ENCODE assay signal across 16 cellular contexts in the genomic region with DNA sequence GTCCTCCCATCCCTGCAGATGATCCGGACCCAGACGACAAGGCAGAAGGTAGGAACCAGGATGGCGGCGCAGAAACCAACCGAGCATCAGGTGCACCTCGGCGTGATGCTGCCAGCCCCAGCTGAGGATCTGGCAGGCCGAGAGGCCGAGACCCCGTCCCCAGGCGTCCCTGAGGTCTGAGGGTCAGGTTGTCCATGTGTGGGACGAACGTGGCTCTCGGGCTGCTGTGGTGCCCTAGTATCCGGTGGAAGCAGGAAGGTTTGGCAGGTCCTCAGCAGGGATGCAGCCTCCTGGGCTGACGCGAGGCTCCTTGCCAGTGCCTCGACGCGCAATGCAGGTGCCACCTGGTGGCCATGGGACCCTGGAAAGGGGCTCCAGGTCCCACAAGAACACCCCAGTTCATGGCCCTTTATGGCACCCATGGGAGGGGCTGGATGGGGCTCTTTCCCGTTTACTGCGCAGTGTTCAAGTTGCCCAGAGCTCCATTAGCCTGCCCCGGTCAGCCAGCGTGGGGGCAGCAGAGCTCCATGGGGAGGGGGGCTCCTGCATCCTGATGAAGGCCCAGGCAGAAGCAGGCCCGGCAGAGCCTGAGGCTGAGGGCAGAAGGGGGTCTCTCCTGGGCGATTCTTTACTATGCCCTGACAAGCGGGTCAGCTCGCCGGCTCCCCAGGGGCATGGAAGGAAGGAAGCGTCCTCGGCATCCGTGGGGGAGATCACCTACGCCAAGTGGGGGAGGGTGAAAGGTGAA.
"Had no signal": no experiment of that assay in that cellular context is flagged by ENCODE, and none has a peak within 500 bp of the region (broad histone marks: within the 10 kb centered on the region; RNA-seq: fewer than 3 reads in every experiment).

No MANE protein-coding gene starts in this region.

- H3K9me3 ChIP-seq: gastroesophageal sphincter, heart left ventricle, left lung, pancreas, tibial artery had no signal

- H3K27me3 ChIP-seq: brain microvascular endothelial cell, gastroesophageal sphincter, pancreas had no signal

- ATAC-seq: activated CD4-positive, alpha-beta T cell treated with anti-CD3 and anti-CD28 coated beads for 36 hours; esophagus mucosa; gastroesophageal sphincter; heart left ventricle; left lung; pancreas had no signal

- H3K27ac Mint-ChIP-seq: activated CD4-positive, alpha-beta T cell treated with anti-CD3 and anti-CD28 coated beads for 36 hours; activated naive CD8-positive, alpha-beta T cell treated with anti-CD3 and anti-CD28 coated beads, Interleukin-2, amount 10 ng/mL, durations not matched to agents 7 days and 5 days; memory B cell had no signal

- H3K9me3 Mint-ChIP-seq: activated naive CD8-positive, alpha-beta T cell treated with anti-CD3 and anti-CD28 coated beads, Interleukin-2, amount 10 ng/mL, durations not matched to agents 7 days and 5 days had no signal

- H3K36me3 Mint-ChIP-seq: activated naive CD8-positive, alpha-beta T cell treated with anti-CD3 and anti-CD28 coated beads, Interleukin-2, amount 10 ng/mL, durations not matched to agents 7 days and 5 days; memory B cell had no signal

- H3K4me1 ChIP-seq: gastroesophageal sphincter, left lung, pancreas, tibial artery had no signal

- H3K27me3 Mint-ChIP-seq: activated naive CD8-positive, alpha-beta T cell treated with anti-CD3 and anti-CD28 coated beads, Interleukin-2, amount 10 ng/mL, durations not matched to agents 7 days and 5 days had no signal

- H3K4me3 Mint-ChIP-seq: activated CD4-positive, alpha-beta T cell treated with anti-CD3 and anti-CD28 coated beads for 36 hours; activated naive CD8-positive, alpha-beta T cell treated with anti-CD3 and anti-CD28 coated beads, Interleukin-2, amount 10 ng/mL, durations not matched to agents 7 days and 5 days; memory B cell had no signal

- H3K4me3 ChIP-seq: gastroesophageal sphincter, heart left ventricle, left lung, pancreas, tibial artery had no signal

- H3K27ac ChIP-seq: brain microvascular endothelial cell, gastroesophageal sphincter, heart left ventricle, left lung, pancreas, tibial artery had no signal

- DNase-seq: activated CD4-positive, alpha-beta T cell treated with anti-CD3 and anti-CD28 coated beads for 36 hours; activated CD4-positive, alpha-beta T cell treated with anti-CD3 and anti-CD28 coated beads, Interleukin-2, amount 50 U/mL, for 48 hours; activated naive CD8-positive, alpha-beta T cell treated with anti-CD3 and anti-CD28 coated beads, Interleukin-2, amount 10 ng/mL, durations not matched to agents 7 days and 5 days; brain microvascular endothelial cell; cortex of kidney; stimulated activated CD4-positive, alpha-beta T cell treated with anti-CD3 and anti-CD28 coated beads, Interleukin-12 subunit alpha, Interleukin-12 subunit beta, amount 100 ng/mL, for 4 hours; stimulated activated CD4-positive, alpha-beta T cell treated with anti-CD3 and anti-CD28 coated beads, Interleukin-1b, Interleukin-23, amount 100 ng/mL, for 48 hours; stimulated activated CD8-positive, alpha-beta memory T cell treated with anti-CD3 and anti-CD28 coated beads, Interleukin-4, amount 100 ng/mL, for 48 hours; stimulated activated naive CD4-positive, alpha-beta T cell; tibial artery had no signal

- H3K4me1 Mint-ChIP-seq: activated CD4-positive, alpha-beta T cell treated with anti-CD3 and anti-CD28 coated beads for 36 hours; activated naive CD8-positive, alpha-beta T cell treated with anti-CD3 and anti-CD28 coated beads, Interleukin-2, amount 10 ng/mL, durations not matched to agents 7 days and 5 days; memory B cell had no signal

- H3K36me3 ChIP-seq: brain microvascular endothelial cell, gastroesophageal sphincter, heart left ventricle, left lung, pancreas, tibial artery had no signal
